Comparison of ENCODE assay signal across 12 cellular contexts in genomic region chr7:132393789-132394261, GRCh38.
DNase-seq lines count a peak whose midpoint lies in the region; ATAC-seq and TF ChIP-seq lines count a peak whose summit lies in the region.
"Had no signal": no experiment of that assay in that cellular context is flagged by ENCODE, and none has a peak within 500 bp of the region (broad histone marks: within the 10 kb centered on the region; RNA-seq: fewer than 3 reads in every experiment).

No MANE protein-coding gene starts in this region.

- 32 to 39% methylated on average over 9 of the region's 9 CpGs for WGBS in heart right ventricle, 2 donors
- 30 to 43% (median 32%) methylated on average over 9 of the region's 9 CpGs for WGBS in psoas muscle, 3 donors

- H3K27me3 ChIP-seq in adipocyte (replicated peaks; ENCODE audit: control insufficient read depth, insufficient read depth, low read length) (no peaks in the 10 kb centered on the region), heart right ventricle (no peaks in the 10 kb centered on the region), psoas muscle (ENCODE audit: insufficient read depth in 3 of 3, low read length in 2 of 3) (no peaks in the 10 kb centered on the region)

- DNase-seq in GM03348 (ENCODE audit: low spot score) (peak; percentile 69), adipocyte (ENCODE audit: low read depth) (no peak), heart right ventricle (peak; percentile 53), psoas muscle (peak; percentile 58 to 72), Kasumi-1 (lab: John Stamatoyannopoulos, UW) (no peak), iPS-NIHi7 (ENCODE audit: extremely low spot score) (no peak)
- DNase-seq in activated CD4-positive, alpha-beta T cell treated with anti-CD3 and anti-CD28 coated beads for 48 hours: no peak
- DNase-seq: activated CD8-positive, alpha-beta memory T cell treated with anti-CD3 and anti-CD28 coated beads for 24 hours; activated naive CD8-positive, alpha-beta T cell treated with anti-CD3 and anti-CD28 coated beads for 36 hours; NCI-H774; stimulated activated CD4-positive, alpha-beta T cell treated with anti-CD3 and anti-CD28 coated beads, Interleukin-2, amount 100 ng/mL, for 48 hours had no signal

- H3K27ac ChIP-seq in heart right ventricle: peak overlapping the region in 2 of 10 donors; percentile 17 to 35
- no peak overlapping the region for H3K27ac ChIP-seq in psoas muscle

- H3K4me3 ChIP-seq in adipocyte (ENCODE audit: low read length): peak overlapping the region; percentile 45
- H3K4me3 ChIP-seq in heart right ventricle: no peak overlapping the region
- no peak overlapping the region for H3K4me3 ChIP-seq in psoas muscle

- peaks cover 38% of the 10 kb centered on the region for H3K4me1 ChIP-seq in adipocyte (ENCODE audit: control insufficient read depth, insufficient read depth, low read length)
- peaks cover 4 to 44% (median 27%) of the 10 kb centered on the region in 9 donors for H3K4me1 ChIP-seq in heart right ventricle
- H3K4me1 ChIP-seq in psoas muscle: no peaks in the 10 kb centered on the region

- ATAC-seq in heart right ventricle (peak; percentile 23 to 87 (median 72)), psoas muscle (peak in 3 of 4 donors; percentile 24 to 76 (median 53)), GM21576 (IDR thresholded peaks at IDR 0.05; ENCODE audit: unreplicated experiment) (no peak)

- H3K9ac ChIP-seq in adipocyte (ENCODE audit: low read length): peak overlapping the region; percentile 81

- H3K9me3 ChIP-seq in adipocyte (ENCODE audit: control insufficient read depth, low read length): no peaks in the 10 kb centered on the region
- H3K9me3 ChIP-seq in heart right ventricle: peaks cover 0 to 4% (median 0%) of the 10 kb centered on the region in 11 donors
- no peaks in the 10 kb centered on the region for H3K9me3 ChIP-seq in psoas muscle

- TF ChIP-seq CTCF in heart right ventricle (IDR thresholded peaks at IDR 0.05) (no peak), psoas muscle (IDR thresholded peaks at IDR 0.05) (no peak)

- H3K36me3 ChIP-seq in adipocyte (ENCODE audit: control insufficient read depth, insufficient read depth, low read length, severe bottlenecking): no peaks in the 10 kb centered on the region
- H3K36me3 ChIP-seq in heart right ventricle: no peaks in the 10 kb centered on the region
- no peaks in the 10 kb centered on the region for H3K36me3 ChIP-seq in psoas muscle (ENCODE audit: insufficient read depth in 1 of 2, low read depth in 1 of 2)

- intact Hi-C loops in heart right ventricle (cut with DNase I) (loop anchor here in 5 of 10 donors (5.0 to 10.0 kb wide), 4 partner anchors 69 to 183 kb away; partner anchors contain the start of gene PLXNA4 (in 3 of the 5)), psoas muscle (cut with DNase I) (loop anchor here in 1 of 2 donors (10.0 kb wide), 1 partner anchor 181 kb away; the partner anchor contains the start of gene PLXNA4)

Comparison
In these comparisons a context has a peak if more than half of its experiments do, and no peak if none do; other contexts are left out.
1. DNase-seq: peak in GM03348 (single experiment), heart right ventricle (2 of 2) and psoas muscle (2 of 2); none in adipocyte (single experiment), Kasumi-1 (0 of 2), activated CD4-positive, alpha-beta T cell treated with anti-CD3 and anti-CD28 coated beads for 48 hours (single experiment) and iPS-NIHi7 (single experiment).